ENCODE assay signal across 8 cellular contexts in the genomic region with DNA sequence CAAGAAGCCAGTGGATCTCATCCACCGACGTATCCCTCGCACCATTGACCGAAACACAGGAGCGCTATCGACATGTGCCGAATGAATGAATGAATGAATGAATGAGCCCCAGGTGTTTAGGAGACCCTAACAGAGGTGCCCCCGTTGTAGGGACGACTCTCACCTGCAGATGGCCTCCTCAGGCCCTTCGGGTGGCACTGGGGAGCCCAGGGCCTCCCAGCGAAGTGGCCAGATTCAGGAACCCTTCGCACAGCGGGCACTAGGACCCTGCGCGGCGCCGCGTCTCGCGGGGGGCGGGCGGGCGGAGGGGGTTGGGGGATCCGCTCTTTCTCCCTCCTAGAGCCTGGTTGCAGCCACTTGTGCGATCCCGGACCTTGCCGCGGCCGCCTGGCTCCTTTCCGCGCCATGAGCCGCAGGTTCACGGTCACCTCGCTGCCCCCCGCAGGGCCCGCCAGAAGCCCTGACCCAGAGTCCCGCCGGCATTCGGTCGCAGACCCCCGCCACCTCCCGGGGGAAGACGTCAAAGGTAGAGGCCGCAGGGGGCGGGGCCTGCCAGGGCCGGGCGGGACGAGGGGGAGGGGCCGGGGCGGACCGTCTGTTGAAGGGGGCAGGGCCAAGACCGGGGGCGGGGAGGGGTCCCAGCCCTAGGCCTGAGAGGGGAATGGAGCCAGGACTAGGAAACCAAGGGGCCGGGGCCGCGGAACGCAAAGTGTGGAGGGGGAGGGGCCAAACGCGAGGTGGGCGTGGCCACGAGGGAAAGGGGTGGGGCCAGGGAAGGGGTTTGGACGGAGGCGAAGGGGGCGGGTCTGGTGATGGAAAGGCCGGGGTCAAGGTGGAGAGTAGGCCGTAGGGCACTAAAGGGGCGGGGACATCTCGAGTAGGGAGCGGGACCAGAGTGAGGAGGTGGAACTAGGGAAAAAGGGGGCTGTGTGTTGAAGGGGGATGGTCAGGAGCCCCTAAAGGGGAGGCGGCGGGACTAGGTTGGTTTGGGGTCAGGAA. TPM values are rescaled to one million over a fixed set of nuclear protein-coding genes. Genes with fewer than 3 reads are reported as not detected.
DNase-seq lines count a peak whose midpoint lies in the region; ATAC-seq, FAIRE-seq and TF ChIP-seq lines count a peak whose summit lies in the region.

No MANE protein-coding gene starts in this region.

- no peaks in the 10 kb centered on the region for H3K36me3 ChIP-seq in neuronal stem cell (replicated peaks in 1 of 2; ENCODE audit: control insufficient read depth in 2 of 2, insufficient read depth in 2 of 2, low read length in 2 of 2)

- no peak overlapping the region for H2AK5ac ChIP-seq in neuronal stem cell (ENCODE audit: low read depth, low read length)

- H2BK15ac ChIP-seq in neuronal stem cell (ENCODE audit: low read length), result no peak overlapping the region

- H3K9me3 ChIP-seq in neuronal stem cell (replicated peaks in 1 of 2; ENCODE audit: control insufficient read depth in 2 of 2, insufficient read depth in 1 of 2, low read depth in 1 of 2, low read length in 2 of 2), result no peaks in the 10 kb centered on the region

- peak overlapping the region; percentile 78 for H3K4me2 ChIP-seq in neuronal stem cell (ENCODE audit: insufficient read depth, low read length, poor library complexity, severe bottlenecking)

- no peak overlapping the region for H3K4ac ChIP-seq in neuronal stem cell (ENCODE audit: low read length)

- H2BK5ac ChIP-seq in neuronal stem cell (ENCODE audit: low read length), result peak overlapping the region; percentile 91

- H3K36me3 Mint-ChIP-seq in activated CD8-positive, alpha-beta T cell treated with anti-CD3 and anti-CD28 coated beads for 36 hours (ENCODE audit: low read depth), result no peaks in the 10 kb centered on the region

- POLR2A ChIA-PET in activated CD8-positive, alpha-beta T cell treated with anti-CD3 and anti-CD28 coated beads for 36 hours (lab: Charles Lee), result interaction anchor here (1.0 kb wide), 1 partner anchor 50 kb away, joined by 3 read pairs; a partner anchor contains a TSS

- no peaks in the 10 kb centered on the region for H3K79me1 ChIP-seq in neuronal stem cell (ENCODE audit: low read depth, low read length)

- peak; percentile 21 for FAIRE-seq in GM19239 (lab: Jason Lieb, UNC)

- no peak for TF ChIP-seq CTCF in AG09309 (IDR thresholded peaks at IDR 0.05; ENCODE audit: control insufficient read depth, insufficient read depth, low read depth, low read length, missing control alignments)
- TF ChIP-seq CTCF in activated CD8-positive, alpha-beta T cell treated with anti-CD3 and anti-CD28 coated beads for 36 hours (IDR thresholded peaks at IDR 0.05), result peak; percentile 17
- TF ChIP-seq CTCF in epithelial cell of esophagus (IDR thresholded peaks at IDR 0.05; ENCODE audit: insufficient read depth, low read depth, low read length, missing control alignments), result no peak

- ATAC-seq in activated CD8-positive, alpha-beta T cell treated with anti-CD3 and anti-CD28 coated beads for 36 hours, result peak; percentile 69
- ATAC-seq in GM19328 (IDR thresholded peaks at IDR 0.05; ENCODE audit: unreplicated experiment), result no peak

- no peak overlapping the region for H4K91ac ChIP-seq in neuronal stem cell (ENCODE audit: low read depth, low read length, poor library complexity)

- peak overlapping the region; percentile 67 for H3K4me3 Mint-ChIP-seq in activated CD8-positive, alpha-beta T cell treated with anti-CD3 and anti-CD28 coated beads for 36 hours

- H3K27ac Mint-ChIP-seq in activated CD8-positive, alpha-beta T cell treated with anti-CD3 and anti-CD28 coated beads for 36 hours, result no peak overlapping the region

- H3K4me1 ChIP-seq in neuronal stem cell (ENCODE audit: control insufficient read depth in 2 of 2, insufficient read depth in 1 of 2, low read depth in 1 of 2, low read length in 2 of 2), result peaks cover 7 to 15% of the 10 kb centered on the region in 2 donors

- H3K18ac ChIP-seq in neuronal stem cell (ENCODE audit: low read length), result peak overlapping the region; percentile 98

- H3K4me3 ChIP-seq in AG09309 (ENCODE audit: control insufficient read depth, low read depth, low read length) (peak overlapping the region; percentile 23), epithelial cell of esophagus (ENCODE audit: low read length) (peak overlapping the region; percentile 44), neuronal stem cell (ENCODE audit: low read length in 2 of 2) (peak overlapping the region; percentile 72 to 85)

- CTCF ChIA-PET in activated CD8-positive, alpha-beta T cell treated with anti-CD3 and anti-CD28 coated beads for 36 hours (lab: Charles Lee), result interaction anchor here (0.8 to 2.8 kb wide), 27 partner anchors 8 to 327 kb away, joined by 3 to 33 read pairs (median 4); no protein-coding TSS in a partner anchor

- peaks cover 0 to 27% (median 5%) of the 10 kb centered on the region in 3 experiments for H3K27me3 ChIP-seq in neuronal stem cell (ENCODE audit: control insufficient read depth in 3 of 3, insufficient read depth in 3 of 3, low read depth in 1 of 3, low read length in 3 of 3)

- H3K27ac ChIP-seq in neuronal stem cell (replicated peaks; ENCODE audit: low read length), result peak overlapping the region; percentile 47

- peak overlapping the region; percentile 100 for H2AFZ ChIP-seq in neuronal stem cell (ENCODE audit: low read length)

- H2BK120ac ChIP-seq in neuronal stem cell (ENCODE audit: low read depth, low read length), result no peak overlapping the region

- no peak overlapping the region for H2BK12ac ChIP-seq in neuronal stem cell (ENCODE audit: low read length)

- H3K9me3 Mint-ChIP-seq in activated CD8-positive, alpha-beta T cell treated with anti-CD3 and anti-CD28 coated beads for 36 hours, result no peaks in the 10 kb centered on the region

- H3K23ac ChIP-seq in neuronal stem cell (ENCODE audit: low read depth, low read length, poor library complexity), result no peak overlapping the region

- no CpG with 5 or more reads among the region's 71 CpGs for WGBS in neuronal stem cell (ENCODE audit: extremely low coverage in 2 of 2, insufficient read length in 2 of 2, insufficient replicate concordance in 1 of 2), 2 donors

- H4K8ac ChIP-seq in neuronal stem cell (ENCODE audit: low read depth, low read length), result no peak overlapping the region

- peaks cover 6% of the 10 kb centered on the region for H3K4me1 Mint-ChIP-seq in activated CD8-positive, alpha-beta T cell treated with anti-CD3 and anti-CD28 coated beads for 36 hours (ENCODE audit: low read depth)

- H3K27me3 Mint-ChIP-seq in activated CD8-positive, alpha-beta T cell treated with anti-CD3 and anti-CD28 coated beads for 36 hours, result peaks cover 32% of the 10 kb centered on the region

- DNase-seq in AG09309 (ENCODE audit: low read depth), result no peak
- no peak for DNase-seq in GM19239 (ENCODE audit: insufficient read length, low spot score)
- peak; percentile 93 for DNase-seq in NCI-H345 (lab: John Stamatoyannopoulos, UW)
- peak; percentile 75 for DNase-seq in activated CD8-positive, alpha-beta T cell treated with anti-CD3 and anti-CD28 coated beads for 36 hours
- DNase-seq in epithelial cell of esophagus (ENCODE audit: low read depth), result peak; percentile 37
- peak; percentile 89 for DNase-seq in neuronal stem cell (ENCODE audit: low spot score)
- no peak for DNase-seq in ureter (ENCODE audit: low spot score)

- peak overlapping the region; percentile 79 for H3K9ac ChIP-seq in neuronal stem cell (ENCODE audit: low read depth, low read length, poor library complexity)

- intact Hi-C loops in activated CD8-positive, alpha-beta T cell treated with anti-CD3 and anti-CD28 coated beads for 36 hours (cut with micrococcal nuclease), result loop anchor here (5.0 kb wide), 3 partner anchors 41 to 151 kb away; a partner anchor contains a TSS

- peak overlapping the region; percentile 78 for H3K14ac ChIP-seq in neuronal stem cell (ENCODE audit: low read length)

RNA-seq across cellular contexts. Expression of a gene that starts 7.4 kb away (rescaled TPM):
- under 1 TPM in 1 of 2 experiments, not detected in 1; 0.43 TPM for total RNA-seq in activated CD8-positive, alpha-beta T cell treated with anti-CD3 and anti-CD28 coated beads for 36 hours
- 8.5 TPM for polyA plus RNA-seq in neuronal stem cell (2013, experiment 1 of 2)
- polyA plus RNA-seq in neuronal stem cell (2013, experiment 2 of 2), result 6.5 TPM
- not detected for total RNA-seq in ureter

RNA-seq across cellular contexts. Expression of a gene that starts 13.0 kb away (rescaled TPM):
- total RNA-seq in activated CD8-positive, alpha-beta T cell treated with anti-CD3 and anti-CD28 coated beads for 36 hours, result under 1 TPM in 1 of 2 experiments, not detected in 1; 0.11 TPM
- 0.18 TPM for polyA plus RNA-seq in neuronal stem cell (2013, experiment 1 of 2)
- 0.18 TPM for polyA plus RNA-seq in neuronal stem cell (2013, experiment 2 of 2)
- 1.4 TPM for total RNA-seq in ureter

RNA-seq across cellular contexts. Expression of a gene that starts 49.7 kb away (rescaled TPM):
- 10 to 100 TPM; 27.0 to 28.8 TPM for total RNA-seq in activated CD8-positive, alpha-beta T cell treated with anti-CD3 and anti-CD28 coated beads for 36 hours
- polyA plus RNA-seq in neuronal stem cell (2013, experiment 1 of 2), result 7.3 TPM
- polyA plus RNA-seq in neuronal stem cell (2013, experiment 2 of 2), result 7.1 TPM
- 23.9 TPM for total RNA-seq in ureter

Comparison
In these comparisons a context has a peak if more than half of its experiments do, and no peak if none do; other contexts are left out.
1. DNase-seq: peak in NCI-H345 (single experiment), activated CD8-positive, alpha-beta T cell treated with anti-CD3 and anti-CD28 coated beads for 36 hours (single experiment), epithelial cell of esophagus (single experiment) and neuronal stem cell (single experiment); none in AG09309 (single experiment), GM19239 (single experiment) and ureter (single experiment).
2. H3K4me3 ChIP-seq: peak in every context shown above with its lines; median percentile 78 in neuronal stem cell; 44 in epithelial cell of esophagus; 23 in AG09309.